Comparison of ENCODE assay signal across 20 cellular contexts in the genomic region with DNA sequence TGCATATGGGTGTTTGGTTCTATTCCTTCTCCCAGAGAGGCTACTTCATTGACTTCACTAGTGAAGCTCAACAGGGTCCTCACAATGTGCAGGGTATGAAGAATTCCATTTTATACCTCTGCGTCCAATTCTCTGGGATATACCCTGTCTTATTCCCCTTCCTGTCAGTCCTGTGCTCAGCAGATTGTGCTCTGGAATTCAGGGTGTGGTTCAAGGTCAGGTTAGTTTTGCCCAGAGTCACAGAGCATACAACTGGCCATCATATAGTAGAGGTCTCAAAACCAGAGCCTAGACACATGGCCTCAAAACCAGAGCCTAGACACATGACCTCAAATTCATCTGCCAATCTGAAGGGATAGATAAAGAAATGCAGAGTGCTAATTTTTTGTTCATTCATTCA. TPM values are rescaled to one million over a fixed set of nuclear protein-coding genes. Genes with fewer than 3 reads are reported as not detected.
DNase-seq lines count a peak whose midpoint lies in the region; ATAC-seq and TF ChIP-seq lines count a peak whose summit lies in the region.
"Had no signal": no experiment of that assay in that cellular context is flagged by ENCODE, and none has a peak within 500 bp of the region (broad histone marks: within the 10 kb centered on the region; RNA-seq: fewer than 3 reads in every experiment).

No MANE protein-coding gene starts in this region.

- CTCF ChIA-PET in Panc1 (lab: Charles Lee), result no interaction called here
- CTCF ChIA-PET in CD4-positive, alpha-beta memory T cell (lab: Charles Lee; ENCODE audit: partially characterized antibody), result interaction anchor here (3.0 kb wide), 1 partner anchor 8 kb away, joined by 12 read pairs; no protein-coding TSS in a partner anchor

- H3K9me3 ChIP-seq in Panc1 (ENCODE audit: control insufficient read depth, insufficient read depth, low read depth, low read length) (peaks cover 18% of the 10 kb centered on the region; the same call in 1 of the 2 replicates), neural progenitor cell (ENCODE audit: low read depth) (no peaks in the 10 kb centered on the region), gastrocnemius medialis (no peaks in the 10 kb centered on the region)
- H3K9me3 ChIP-seq in CD4-positive, alpha-beta memory T cell (ENCODE audit: control insufficient read depth in 1 of 2, low read length in 2 of 2), result no peaks in the 10 kb centered on the region

- ATAC-seq in Panc1 (no peak), gastrocnemius medialis (no peak), HG02678 (IDR thresholded peaks at IDR 0.05; ENCODE audit: unreplicated experiment) (no peak)
- no peak for ATAC-seq in activated T-helper 17 cell treated with anti-CD3 and anti-CD28 coated beads, Interleukin-2, amount 50 U/mL, for 72 hours (replicated peaks)
- ATAC-seq: CD8-positive, alpha-beta T cell; GM12878 had no signal

- peak overlapping the region; percentile 42; the same call in 1 of the 2 replicates for H3K27ac Mint-ChIP-seq in HFFc6
- H3K27ac Mint-ChIP-seq in neural progenitor cell, result peak overlapping the region; percentile 66
- H3K27ac Mint-ChIP-seq in CD4-positive, alpha-beta memory T cell, result no peak overlapping the region
- H3K27ac Mint-ChIP-seq in activated T-helper 17 cell treated with anti-CD3 and anti-CD28 coated beads, Interleukin-2, amount 50 U/mL, for 72 hours, result no peak overlapping the region
- H3K27ac Mint-ChIP-seq: CD8-positive, alpha-beta T cell had no signal

- no peaks in the 10 kb centered on the region for H3K79me2 ChIP-seq in neural progenitor cell (ENCODE audit: low read depth)

- H3K27me3 ChIP-seq in Panc1 (ENCODE audit: control insufficient read depth, insufficient read depth, low read length) (no peaks in the 10 kb centered on the region), neural progenitor cell (no peaks in the 10 kb centered on the region), gastrocnemius medialis (no peaks in the 10 kb centered on the region)
- no peaks in the 10 kb centered on the region for H3K27me3 ChIP-seq in CD4-positive, alpha-beta memory T cell (ENCODE audit: insufficient read depth, low read length)

- no peak overlapping the region for H2AFZ ChIP-seq in neural progenitor cell (replicated peaks)
- H2AFZ ChIP-seq: GM23248 had no signal

- peaks cover 78% of the 10 kb centered on the region for H3K4me1 Mint-ChIP-seq in HFFc6 (ENCODE audit: low read depth)
- no peaks in the 10 kb centered on the region for H3K4me1 Mint-ChIP-seq in neural progenitor cell
- no peaks in the 10 kb centered on the region for H3K4me1 Mint-ChIP-seq in CD4-positive, alpha-beta memory T cell
- H3K4me1 Mint-ChIP-seq in activated T-helper 17 cell treated with anti-CD3 and anti-CD28 coated beads, Interleukin-2, amount 50 U/mL, for 72 hours, result no peaks in the 10 kb centered on the region

- no peaks in the 10 kb centered on the region for H3K36me3 ChIP-seq in Panc1 (ENCODE audit: control insufficient read depth, insufficient read depth, low read length)
- no peaks in the 10 kb centered on the region for H3K36me3 ChIP-seq in neural progenitor cell
- H3K36me3 ChIP-seq in gastrocnemius medialis, result no peaks in the 10 kb centered on the region
- H3K36me3 ChIP-seq in CD4-positive, alpha-beta memory T cell (ENCODE audit: insufficient read depth, low read length), result no peaks in the 10 kb centered on the region

- no peak overlapping the region for H3K4me3 ChIP-seq in Panc1 (ENCODE audit: low read depth in 2 of 2, low read length in 2 of 2)
- H3K4me3 ChIP-seq in neural progenitor cell, result no peak overlapping the region
- H3K4me3 ChIP-seq in gastrocnemius medialis, result no peak overlapping the region
- H3K4me3 ChIP-seq in CD4-positive, alpha-beta memory T cell (ENCODE audit: low read length in 2 of 2), result no peak overlapping the region
- H3K4me3 ChIP-seq: GM12878, GM23248 had no signal

- H3K9me3 Mint-ChIP-seq in HFFc6, result no peaks in the 10 kb centered on the region
- no peaks in the 10 kb centered on the region for H3K9me3 Mint-ChIP-seq in neural progenitor cell
- H3K9me3 Mint-ChIP-seq in CD4-positive, alpha-beta memory T cell, result no peaks in the 10 kb centered on the region
- no peaks in the 10 kb centered on the region for H3K9me3 Mint-ChIP-seq in activated T-helper 17 cell treated with anti-CD3 and anti-CD28 coated beads, Interleukin-2, amount 50 U/mL, for 72 hours
- H3K9me3 Mint-ChIP-seq: CD8-positive, alpha-beta T cell had no signal

- H3K36me3 Mint-ChIP-seq in HFFc6 (ENCODE audit: low read depth) (peaks cover 16% of the 10 kb centered on the region; the same call in 1 of the 2 replicates), neural progenitor cell (no peaks in the 10 kb centered on the region)
- H3K36me3 Mint-ChIP-seq in CD4-positive, alpha-beta memory T cell, result no peaks in the 10 kb centered on the region
- no peaks in the 10 kb centered on the region for H3K36me3 Mint-ChIP-seq in activated T-helper 17 cell treated with anti-CD3 and anti-CD28 coated beads, Interleukin-2, amount 50 U/mL, for 72 hours (ENCODE audit: low read depth)
- H3K36me3 Mint-ChIP-seq: CD8-positive, alpha-beta T cell had no signal

- H4K20me1 ChIP-seq in neural progenitor cell (ENCODE audit: low read depth), result no peaks in the 10 kb centered on the region

- TF ChIP-seq POLR2A in gastrocnemius medialis (IDR thresholded peaks at IDR 0.05), result no peak

- TF ChIP-seq CTCF in HFFc6 (IDR thresholded peaks at IDR 0.05) (no peak), Panc1 (IDR thresholded peaks at IDR 0.05) (no peak), neural progenitor cell (IDR thresholded peaks at IDR 0.05) (no peak), gastrocnemius medialis (IDR thresholded peaks at IDR 0.05 in 4 of 5, conservative IDR thresholded peaks at IDR 0.05 in 1 of 5) (no peak)

- in situ Hi-C loops in Panc1 (cut with HindIII; ENCODE audit: low pct_unique_long_range_greater_than_20kb, low sequenced_read_pairs), result no loop called here
- in situ Hi-C loops in gastrocnemius medialis (cut with MboI; ENCODE audit: low sequenced_read_pairs in 4 of 4), result loop anchor here in 3 of 4 donors (10.0 to 25.0 kb wide), 2 partner anchors 63 to 120 kb away; partner anchors contain the start of gene FEZ2 (in 1 of the 3)

- DNase-seq in HFFc6 (no peak), Panc1 (ENCODE audit: low read depth, low spot score) (no peak), neural progenitor cell (ENCODE audit: low spot score) (no peak), gastrocnemius medialis (no peak)
- no peak for DNase-seq in CD4-positive, alpha-beta memory T cell
- DNase-seq in stimulated activated naive CD4-positive, alpha-beta T cell treated with Interleukin-2 at 50 U/mL for 16 hours (lab: John Stamatoyannopoulos, UW), result no peak
- DNase-seq: C1 segment of cervical spinal cord; CD8-positive, alpha-beta T cell; DMS 273 treated with DMSO at 0.1 percent for 48 hours; DMS79; EL; GDM1; GM23248; H7; HCEC 1CT had no signal

- intact Hi-C loops in Panc1 (cut with micrococcal nuclease; ENCODE audit: unreplicated experiment), result no loop called here
- intact Hi-C loops in gastrocnemius medialis (cut with DNase I; ENCODE audit: low total_unique reads), result no loop called here
- intact Hi-C loops in CD4-positive, alpha-beta memory T cell (cut with micrococcal nuclease), result no loop called here

- H3K4me2 ChIP-seq in neural progenitor cell, result no peak overlapping the region

- H3K27me3 Mint-ChIP-seq in HFFc6 (ENCODE audit: insufficient read depth) (peaks cover 3% of the 10 kb centered on the region), neural progenitor cell (ENCODE audit: insufficient read depth, low read depth) (no peaks in the 10 kb centered on the region)
- peaks cover 2% of the 10 kb centered on the region in 2 donors for H3K27me3 Mint-ChIP-seq in CD4-positive, alpha-beta memory T cell
- no peaks in the 10 kb centered on the region for H3K27me3 Mint-ChIP-seq in activated T-helper 17 cell treated with anti-CD3 and anti-CD28 coated beads, Interleukin-2, amount 50 U/mL, for 72 hours

- H3K9ac ChIP-seq in neural progenitor cell, result no peak overlapping the region
- H3K9ac ChIP-seq: GM23248 had no signal

- peak overlapping the region; percentile 6; the same call in 1 of the 2 replicates for H3K27ac ChIP-seq in Panc1 (ENCODE audit: low read length)
- H3K27ac ChIP-seq in neural progenitor cell, result no peak overlapping the region
- peak overlapping the region in 3 of 4 donors; percentile 47 to 67 (median 62) for H3K27ac ChIP-seq in gastrocnemius medialis
- H3K27ac ChIP-seq in CD4-positive, alpha-beta memory T cell (ENCODE audit: low read depth, low read length), result no peak overlapping the region
- H3K27ac ChIP-seq: GM23248 had no signal

- POLR2A ChIA-PET in Panc1 (lab: Charles Lee), result no interaction called here
- POLR2A ChIA-PET in CD4-positive, alpha-beta memory T cell (lab: Charles Lee; ENCODE audit: partially characterized antibody), result no interaction called here

- no peaks in the 10 kb centered on the region for H3F3A ChIP-seq in neural progenitor cell (ENCODE audit: low read depth)

- H3K4me3 Mint-ChIP-seq in HFFc6, result no peak overlapping the region
- no peak overlapping the region for H3K4me3 Mint-ChIP-seq in neural progenitor cell
- no peak overlapping the region for H3K4me3 Mint-ChIP-seq in CD4-positive, alpha-beta memory T cell
- H3K4me3 Mint-ChIP-seq in activated T-helper 17 cell treated with anti-CD3 and anti-CD28 coated beads, Interleukin-2, amount 50 U/mL, for 72 hours, result no peak overlapping the region
- H3K4me3 Mint-ChIP-seq: CD8-positive, alpha-beta T cell had no signal

- H3K4me1 ChIP-seq in Panc1 (ENCODE audit: control insufficient read depth, insufficient read depth, low read length) (peaks cover 4% of the 10 kb centered on the region; the same call in 1 of the 2 replicates), neural progenitor cell (no peaks in the 10 kb centered on the region), gastrocnemius medialis (peaks cover 33 to 37% of the 10 kb centered on the region in 2 donors)
- H3K4me1 ChIP-seq in CD4-positive, alpha-beta memory T cell (ENCODE audit: insufficient read depth, low read length), result no peaks in the 10 kb centered on the region

- BruUV-seq in Panc1 (replicated peaks; lab: Mats Ljungman, UMichigan), result no TSS peak

RNA-seq across cellular contexts. Expression of gene VIT, which starts 38.8 kb away (rescaled TPM):
- 10 to 100 TPM in 3 of 6 experiments, 1 to 10 TPM in 3; 3.7 to 11.6 (median 9.7) TPM for total RNA-seq in HFFc6 (2021; fragmentation: NEBNext Ultra II Directional; extraction: Animal tissue kit (Norgen Biotek cat#: 25700))
- 0.77 TPM for total RNA-seq in Panc1 (2021; ENCODE audit: unreplicated experiment)
- polyA plus RNA-seq in Panc1 (2012; ENCODE audit: insufficient read length), result 0.62 TPM
- not detected in 2 replicates for total RNA-seq in neural progenitor cell (ENCODE audit: low replicate concordance)
- 10 to 100 TPM; 14.4 to 27.3 (median 17.6) TPM for total RNA-seq in gastrocnemius medialis
- not detected for total RNA-seq in CD4-positive, alpha-beta memory T cell
- polyA plus RNA-seq in CD4-positive, alpha-beta memory T cell, result not detected
- total RNA-seq in activated T-helper 17 cell treated with anti-CD3 and anti-CD28 coated beads, Interleukin-2, amount 50 U/mL, for 72 hours, result not detected
- total RNA-seq: A673; CD8-positive, alpha-beta T cell; GM12878; H1; H7 had no signal

RNA-seq across cellular contexts. Expression of gene FEZ2, which starts 59.7 kb away (rescaled TPM):
- total RNA-seq in HFFc6 (2021; fragmentation: NEBNext Ultra II Directional; extraction: Animal tissue kit (Norgen Biotek cat#: 25700)), result 100 to 1,000 TPM; 113 to 126 (median 120) TPM
- 51.1 TPM for total RNA-seq in Panc1 (2021; ENCODE audit: unreplicated experiment)
- 37.1 TPM for polyA plus RNA-seq in Panc1 (2012; ENCODE audit: insufficient read length)
- total RNA-seq in neural progenitor cell (ENCODE audit: low replicate concordance), result 51.9 and 70.7 TPM in 2 replicates
- total RNA-seq in gastrocnemius medialis, result 100 to 1,000 TPM in 3 of 4 donors, 10 to 100 TPM in 1; 65.1 to 126 (median 110) TPM
- 10 to 100 TPM; 13.4 to 14.7 TPM for total RNA-seq in CD4-positive, alpha-beta memory T cell
- 1 to 10 TPM; 1.6 to 1.9 TPM for polyA plus RNA-seq in CD4-positive, alpha-beta memory T cell
- 10 to 100 TPM; 10.2 to 16.3 TPM for total RNA-seq in activated T-helper 17 cell treated with anti-CD3 and anti-CD28 coated beads, Interleukin-2, amount 50 U/mL, for 72 hours

Comparison
In these comparisons a context has a peak if more than half of its experiments do, and no peak if none do; other contexts are left out.
1. H3K27ac Mint-ChIP-seq: peak in HFFc6 (single experiment) and neural progenitor cell (single experiment); none in CD4-positive, alpha-beta memory T cell (0 of 7) and activated T-helper 17 cell treated with anti-CD3 and anti-CD28 coated beads, Interleukin-2, amount 50 U/mL, for 72 hours (single experiment).
2. H3K27ac ChIP-seq: peak in Panc1 (single experiment) and gastrocnemius medialis (3 of 4); none in neural progenitor cell (single experiment) and CD4-positive, alpha-beta memory T cell (single experiment).